ENCODE assay signal across 14 cellular contexts in the genomic region with DNA sequence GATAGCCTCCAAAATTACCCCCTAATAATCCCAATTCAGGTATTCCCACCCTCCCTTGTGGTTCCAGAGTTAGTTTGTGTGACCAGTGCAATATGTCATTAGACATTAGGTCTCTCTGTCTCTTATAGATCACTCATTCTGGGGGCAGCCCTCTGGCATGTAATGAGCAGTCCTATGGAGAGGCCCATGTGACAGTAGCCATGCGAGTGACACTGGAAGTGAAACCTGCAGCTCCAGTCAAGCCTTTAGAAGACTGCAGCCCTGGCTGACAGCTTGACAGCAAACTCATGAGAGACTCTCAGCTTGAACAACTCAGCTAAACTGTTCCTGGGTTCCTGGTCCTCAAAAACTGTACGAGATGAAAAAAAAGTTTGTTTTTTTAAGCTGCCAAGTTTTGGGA. TPM values are rescaled to one million over a fixed set of nuclear protein-coding genes. Genes with fewer than 3 reads are reported as not detected.
DNase-seq lines count a peak whose midpoint lies in the region; ATAC-seq and TF ChIP-seq lines count a peak whose summit lies in the region.
"Had no signal": no experiment of that assay in that cellular context is flagged by ENCODE, and none has a peak within 500 bp of the region (broad histone marks: within the 10 kb centered on the region; RNA-seq: fewer than 3 reads in every experiment).

No MANE protein-coding gene starts in this region.

- peaks cover 14 to 29% of the 10 kb centered on the region in 2 donors for H3K27me3 Mint-ChIP-seq in natural killer cell treated with Interleukin-12 subunit alpha and Interleukin-12 subunit beta and Interleukin-15 and Interleukin-18, amount 100 ng/mL, for 72 hours
- H3K27me3 Mint-ChIP-seq in natural killer cell (ENCODE audit: low read depth in 2 of 2) = peaks cover 7 to 8% of the 10 kb centered on the region in 2 donors
- H3K27me3 Mint-ChIP-seq in activated CD4-positive, alpha-beta T cell treated with anti-CD3 and anti-CD28 coated beads, Interleukin-2, amount 10 ng/mL, durations not matched to agents 7 days and 5 days = no peaks in the 10 kb centered on the region
- H3K27me3 Mint-ChIP-seq: type B pancreatic cell had no signal

- H3K36me3 Mint-ChIP-seq in natural killer cell treated with Interleukin-12 subunit alpha and Interleukin-12 subunit beta and Interleukin-15 and Interleukin-18, amount 100 ng/mL, for 72 hours = no peaks in the 10 kb centered on the region
- H3K36me3 Mint-ChIP-seq in natural killer cell = no peaks in the 10 kb centered on the region
- H3K36me3 Mint-ChIP-seq in activated CD4-positive, alpha-beta T cell treated with anti-CD3 and anti-CD28 coated beads, Interleukin-2, amount 10 ng/mL, durations not matched to agents 7 days and 5 days (ENCODE audit: low read depth) = no peaks in the 10 kb centered on the region
- H3K36me3 Mint-ChIP-seq: type B pancreatic cell had no signal

- no peaks in the 10 kb centered on the region for H3K9me3 Mint-ChIP-seq in natural killer cell treated with Interleukin-12 subunit alpha and Interleukin-12 subunit beta and Interleukin-15 and Interleukin-18, amount 100 ng/mL, for 72 hours
- no peaks in the 10 kb centered on the region for H3K9me3 Mint-ChIP-seq in natural killer cell
- H3K9me3 Mint-ChIP-seq in activated CD4-positive, alpha-beta T cell treated with anti-CD3 and anti-CD28 coated beads, Interleukin-2, amount 10 ng/mL, durations not matched to agents 7 days and 5 days = no peaks in the 10 kb centered on the region
- H3K9me3 Mint-ChIP-seq: HFFc6 had no signal

- DNase-seq in GM12865 (ENCODE audit: low read depth) (peak; percentile 59), NAMALWA (ENCODE audit: low spot score) (peak; percentile 44), natural killer cell (no peak)
- DNase-seq in natural killer cell treated with Interleukin-12 subunit alpha and Interleukin-12 subunit beta and Interleukin-15 and Interleukin-18, amount 100 ng/mL, for 72 hours (ENCODE audit: low spot score) = no peak
- no peak for DNase-seq in stimulated activated naive CD4-positive, alpha-beta T cell treated with Interleukin-2 at 50 U/mL for 16 hours (lab: John Stamatoyannopoulos, UW)
- DNase-seq in activated CD4-positive, alpha-beta T cell treated with anti-CD3 and anti-CD28 coated beads, Interleukin-2, amount 10 ng/mL, durations not matched to agents 7 days and 5 days = no peak
- DNase-seq: activated naive CD4-positive, alpha-beta T cell; foreskin fibroblast; HFFc6; left ventricle myocardium superior; NCI-H1092 had no signal

- CTCF ChIA-PET in activated CD4-positive, alpha-beta T cell treated with anti-CD3 and anti-CD28 coated beads, Interleukin-2, amount 10 ng/mL, durations not matched to agents 7 days and 5 days (lab: Charles Lee) = interaction anchor here (1.1 to 1.4 kb wide), 4 partner anchors 16 to 167 kb away, joined by 3 read pairs; no protein-coding TSS in a partner anchor

- H3K4me3 ChIP-seq in GM12865 (ENCODE audit: low read depth, low read length) = no peak overlapping the region

- TF ChIP-seq CTCF in GM12865 (IDR thresholded peaks at IDR 0.05; ENCODE audit: insufficient read depth, low read depth, low read length, missing control alignments) = no peak
- no peak for TF ChIP-seq CTCF in natural killer cell (IDR thresholded peaks at IDR 0.05)

- intact Hi-C loops in natural killer cell (cut with micrococcal nuclease) = no loop called here

- H3K4me3 Mint-ChIP-seq in natural killer cell treated with Interleukin-12 subunit alpha and Interleukin-12 subunit beta and Interleukin-15 and Interleukin-18, amount 100 ng/mL, for 72 hours = no peak overlapping the region
- no peak overlapping the region for H3K4me3 Mint-ChIP-seq in natural killer cell
- no peak overlapping the region for H3K4me3 Mint-ChIP-seq in activated CD4-positive, alpha-beta T cell treated with anti-CD3 and anti-CD28 coated beads, Interleukin-2, amount 10 ng/mL, durations not matched to agents 7 days and 5 days
- H3K4me3 Mint-ChIP-seq: HFFc6, type B pancreatic cell had no signal

- H3K27ac Mint-ChIP-seq in natural killer cell treated with Interleukin-12 subunit alpha and Interleukin-12 subunit beta and Interleukin-15 and Interleukin-18, amount 100 ng/mL, for 72 hours = no peak overlapping the region
- H3K27ac Mint-ChIP-seq in natural killer cell = no peak overlapping the region
- no peak overlapping the region for H3K27ac Mint-ChIP-seq in activated CD4-positive, alpha-beta T cell treated with anti-CD3 and anti-CD28 coated beads, Interleukin-2, amount 10 ng/mL, durations not matched to agents 7 days and 5 days
- H3K27ac Mint-ChIP-seq: HFFc6 had no signal

- no peaks in the 10 kb centered on the region for H3K4me1 Mint-ChIP-seq in natural killer cell treated with Interleukin-12 subunit alpha and Interleukin-12 subunit beta and Interleukin-15 and Interleukin-18, amount 100 ng/mL, for 72 hours (ENCODE audit: low read depth in 2 of 2)
- no peaks in the 10 kb centered on the region for H3K4me1 Mint-ChIP-seq in natural killer cell
- no peaks in the 10 kb centered on the region for H3K4me1 Mint-ChIP-seq in activated CD4-positive, alpha-beta T cell treated with anti-CD3 and anti-CD28 coated beads, Interleukin-2, amount 10 ng/mL, durations not matched to agents 7 days and 5 days

- peak; percentile 75 for ATAC-seq in GM19455 (IDR thresholded peaks at IDR 0.05; ENCODE audit: unreplicated experiment)
- ATAC-seq in HG02973 (IDR thresholded peaks at IDR 0.05; ENCODE audit: unreplicated experiment) = peak; percentile 88
- no peak for ATAC-seq in natural killer cell treated with Interleukin-12 subunit alpha and Interleukin-12 subunit beta and Interleukin-15 and Interleukin-18, amount 100 ng/mL, for 72 hours
- no peak for ATAC-seq in natural killer cell
- ATAC-seq: left ventricle myocardium superior had no signal

- POLR2A ChIA-PET in activated CD4-positive, alpha-beta T cell treated with anti-CD3 and anti-CD28 coated beads, Interleukin-2, amount 10 ng/mL, durations not matched to agents 7 days and 5 days (lab: Charles Lee) = no interaction called here

RNA-seq across cellular contexts. Expression of a gene that starts 54.0 kb away (rescaled TPM):
- total RNA-seq in natural killer cell treated with Interleukin-12 subunit alpha and Interleukin-12 subunit beta and Interleukin-15 and Interleukin-18, amount 100 ng/mL, for 72 hours = not detected
- not detected for total RNA-seq in natural killer cell
- total RNA-seq in activated CD4-positive, alpha-beta T cell treated with anti-CD3 and anti-CD28 coated beads, Interleukin-2, amount 10 ng/mL, durations not matched to agents 7 days and 5 days = not detected

Comparison
In these comparisons a context has a peak if more than half of its experiments do, and no peak if none do; other contexts are left out.
1. DNase-seq: peak in GM12865 (single experiment) and NAMALWA (single experiment); none in natural killer cell treated with Interleukin-12 subunit alpha and Interleukin-12 subunit beta and Interleukin-15 and Interleukin-18, amount 100 ng/mL, for 72 hours (single experiment), natural killer cell (single experiment), stimulated activated naive CD4-positive, alpha-beta T cell treated with Interleukin-2 at 50 U/mL for 16 hours (single experiment) and activated CD4-positive, alpha-beta T cell treated with anti-CD3 and anti-CD28 coated beads, Interleukin-2, amount 10 ng/mL, durations not matched to agents 7 days and 5 days (single experiment).
2. ATAC-seq: peak in GM19455 (single experiment) and HG02973 (single experiment); none in natural killer cell treated with Interleukin-12 subunit alpha and Interleukin-12 subunit beta and Interleukin-15 and Interleukin-18, amount 100 ng/mL, for 72 hours (0 of 2) and natural killer cell (0 of 3).